In genomic region chr2:215328066-215328465, GRCh38 we compare ENCODE assay signal across 2 cellular contexts.
TF ChIP-seq lines count a peak whose summit lies in the region.

No MANE protein-coding gene starts in this region.

TF ChIP-seq in GM23338, 12 proteins besides CTCF, POLR2A, EP300 and RAD21:
- TF ChIP-seq ZNF331 (CRISPR knock-in tag; IDR thresholded peaks at IDR 0.05; ENCODE audit: low read depth), result no peak
- TF ChIP-seq ETS1 (IDR thresholded peaks at IDR 0.05), result no peak
- TF ChIP-seq STAT1 (IDR thresholded peaks at IDR 0.05; ENCODE audit: unreplicated experiment), result no peak
- TF ChIP-seq CREB1 (CRISPR knock-in tag; IDR thresholded peaks at IDR 0.05; ENCODE audit: low read depth), result no peak
- TF ChIP-seq ZNF114 (CRISPR knock-in tag; IDR thresholded peaks at IDR 0.05), result no peak
- TF ChIP-seq NANOG (IDR thresholded peaks at IDR 0.05; ENCODE audit: borderline replicate concordance), result no peak
- TF ChIP-seq REST (IDR thresholded peaks at IDR 0.05; ENCODE audit: unreplicated experiment), result no peak
- TF ChIP-seq EZH2phosphoT487 (IDR thresholded peaks at IDR 0.05; ENCODE audit: unreplicated experiment), result no peak
- no peak for TF ChIP-seq POLR2AphosphoS5 (IDR thresholded peaks at IDR 0.05; ENCODE audit: low read depth)
- no peak for TF ChIP-seq JUNB (IDR thresholded peaks at IDR 0.05; ENCODE audit: unreplicated experiment)
- TF ChIP-seq EZH2 (IDR thresholded peaks at IDR 0.05; ENCODE audit: low read depth, unreplicated experiment), result no peak
TF ChIP-seq in GM23338: peak in this region for 0.

TF ChIP-seq in K562, 482 proteins besides CTCF, POLR2A, EP300 and RAD21:
- TF ChIP-seq MEF2D (tag; conservative IDR thresholded peaks at IDR 0.05; ENCODE audit: low read depth) (no peak), TEAD2 (tag; IDR thresholded peaks at IDR 0.05) (no peak), SREBF2 (CRISPR knock-in tag; IDR thresholded peaks at IDR 0.05) (no peak), CBFA2T3 (IDR thresholded peaks at IDR 0.05) (peak; percentile 27; the same call in 1 of the 2 replicates)
